ENCODE assay signal across 1 cellular context in genomic region chr15:50424066-50424890, GRCh38.
TF ChIP-seq lines count a peak whose summit lies in the region.

Gene USP8 (plus strand): TSS chr15:50424405. CDS start chr15:50439074, 14,669 bp downstream.

TF ChIP-seq in HepG2, 621 proteins besides CTCF, POLR2A, EP300 and RAD21 (continued from another document and continues in another):
- TF ChIP-seq ATF5 (CRISPR knock-in tag; IDR thresholded peaks at IDR 0.05; ENCODE audit: low read depth) (no peak), ZNF652 (CRISPR knock-in tag; IDR thresholded peaks at IDR 0.05; ENCODE audit: borderline replicate concordance, low read depth) (no peak), ZBTB21 (CRISPR knock-in tag; IDR thresholded peaks at IDR 0.05) (peak; percentile 24; the same call in 1 of the 2 replicates), ZNF264 (CRISPR knock-in tag; IDR thresholded peaks at IDR 0.05) (0 out of 2 replicates have a peak, but pooled peaks have one; percentile 28), ZNF335 (CRISPR knock-in tag; IDR thresholded peaks at IDR 0.05) (no peak; the same call in 1 of the 2 replicates), ZNF792 (CRISPR knock-in tag; IDR thresholded peaks at IDR 0.05) (peak; percentile 25; the same call in 1 of the 2 replicates), SCMH1 (CRISPR knock-in tag; IDR thresholded peaks at IDR 0.05; ENCODE audit: borderline replicate concordance) (no peak), HMGXB4 (CRISPR knock-in tag; IDR thresholded peaks at IDR 0.05; ENCODE audit: borderline replicate concordance in 1 of 2, low read depth in 1 of 2) (peak; percentile 41 to 59; a peak in 3 of 4 replicates), ZNF331 (CRISPR knock-in tag; IDR thresholded peaks at IDR 0.05) (peak; percentile 35; the same call in 1 of the 2 replicates), ZSCAN30 (CRISPR knock-in tag; IDR thresholded peaks at IDR 0.05) (no peak), ATAD3A (CRISPR knock-in tag; IDR thresholded peaks at IDR 0.05) (no peak), ZNF12 (CRISPR knock-in tag; IDR thresholded peaks at IDR 0.05) (no peak), RNF219 (CRISPR knock-in tag; IDR thresholded peaks at IDR 0.05) (no peak), RARA (CRISPR knock-in tag; IDR thresholded peaks at IDR 0.05) (peak; percentile 62; the same call in 1 of the 2 replicates), MYNN (CRISPR knock-in tag; IDR thresholded peaks at IDR 0.05; ENCODE audit: low read depth) (0 out of 2 replicates have a peak, but pooled peaks have one; percentile 65), HNRNPLL (IDR thresholded peaks at IDR 0.05; ENCODE audit: low read depth, low read length, poor library complexity, severe bottlenecking) (peak; percentile 91)
- TF ChIP-seq, protein P1, sequence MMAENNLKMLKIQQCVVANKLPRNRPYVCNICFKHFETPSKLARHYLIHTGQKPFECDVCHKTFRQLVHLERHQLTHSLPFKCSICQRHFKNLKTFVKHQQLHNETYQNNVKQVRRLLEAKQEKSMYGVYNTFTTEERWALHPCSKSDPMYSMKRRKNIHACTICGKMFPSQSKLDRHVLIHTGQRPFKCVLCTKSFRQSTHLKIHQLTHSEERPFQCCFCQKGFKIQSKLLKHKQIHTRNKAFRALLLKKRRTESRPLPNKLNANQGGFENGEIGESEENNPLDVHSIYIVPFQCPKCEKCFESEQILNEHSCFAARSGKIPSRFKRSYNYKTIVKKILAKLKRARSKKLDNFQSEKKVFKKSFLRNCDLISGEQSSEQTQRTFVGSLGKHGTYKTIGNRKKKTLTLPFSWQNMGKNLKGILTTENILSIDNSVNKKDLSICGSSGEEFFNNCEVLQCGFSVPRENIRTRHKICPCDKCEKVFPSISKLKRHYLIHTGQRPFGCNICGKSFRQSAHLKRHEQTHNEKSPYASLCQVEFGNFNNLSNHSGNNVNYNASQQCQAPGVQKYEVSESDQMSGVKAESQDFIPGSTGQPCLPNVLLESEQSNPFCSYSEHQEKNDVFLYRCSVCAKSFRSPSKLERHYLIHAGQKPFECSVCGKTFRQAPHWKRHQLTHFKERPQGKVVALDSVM (CRISPR knock-in tag; IDR thresholded peaks at IDR 0.05): no peak
- TF ChIP-seq, protein P2, sequence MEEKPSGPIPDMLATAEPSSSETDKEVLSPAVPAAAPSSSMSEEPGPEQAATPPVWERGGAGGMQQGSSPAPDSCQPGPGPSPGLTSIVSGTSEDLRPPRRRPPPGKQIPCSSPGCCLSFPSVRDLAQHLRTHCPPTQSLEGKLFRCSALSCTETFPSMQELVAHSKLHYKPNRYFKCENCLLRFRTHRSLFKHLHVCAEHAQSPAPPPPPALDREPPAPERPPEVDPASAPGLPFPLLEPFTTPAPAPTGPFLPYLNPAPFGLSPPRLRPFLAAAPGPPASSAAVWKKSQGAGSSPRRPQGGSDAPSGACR (CRISPR knock-in tag; IDR thresholded peaks at IDR 0.05): no peak; the same call in 1 of the 2 replicates
- TF ChIP-seq, protein P3, sequence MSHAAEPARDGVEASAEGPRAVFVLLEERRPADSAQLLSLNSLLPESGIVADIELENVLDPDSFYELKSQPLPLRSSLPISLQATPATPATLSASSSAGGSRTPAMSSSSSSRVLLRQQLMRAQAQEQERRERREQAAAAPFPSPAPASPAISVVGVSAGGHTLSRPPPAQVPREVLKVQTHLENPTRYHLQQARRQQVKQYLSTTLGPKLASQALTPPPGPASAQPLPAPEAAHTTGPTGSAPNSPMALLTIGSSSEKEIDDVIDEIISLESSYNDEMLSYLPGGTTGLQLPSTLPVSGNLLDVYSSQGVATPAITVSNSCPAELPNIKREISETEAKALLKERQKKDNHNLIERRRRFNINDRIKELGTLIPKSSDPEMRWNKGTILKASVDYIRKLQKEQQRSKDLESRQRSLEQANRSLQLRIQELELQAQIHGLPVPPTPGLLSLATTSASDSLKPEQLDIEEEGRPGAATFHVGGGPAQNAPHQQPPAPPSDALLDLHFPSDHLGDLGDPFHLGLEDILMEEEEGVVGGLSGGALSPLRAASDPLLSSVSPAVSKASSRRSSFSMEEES (CRISPR knock-in tag; IDR thresholded peaks at IDR 0.05): 0 out of 2 replicates have a peak, but pooled peaks have one; percentile 46
- TF ChIP-seq, protein P4, sequence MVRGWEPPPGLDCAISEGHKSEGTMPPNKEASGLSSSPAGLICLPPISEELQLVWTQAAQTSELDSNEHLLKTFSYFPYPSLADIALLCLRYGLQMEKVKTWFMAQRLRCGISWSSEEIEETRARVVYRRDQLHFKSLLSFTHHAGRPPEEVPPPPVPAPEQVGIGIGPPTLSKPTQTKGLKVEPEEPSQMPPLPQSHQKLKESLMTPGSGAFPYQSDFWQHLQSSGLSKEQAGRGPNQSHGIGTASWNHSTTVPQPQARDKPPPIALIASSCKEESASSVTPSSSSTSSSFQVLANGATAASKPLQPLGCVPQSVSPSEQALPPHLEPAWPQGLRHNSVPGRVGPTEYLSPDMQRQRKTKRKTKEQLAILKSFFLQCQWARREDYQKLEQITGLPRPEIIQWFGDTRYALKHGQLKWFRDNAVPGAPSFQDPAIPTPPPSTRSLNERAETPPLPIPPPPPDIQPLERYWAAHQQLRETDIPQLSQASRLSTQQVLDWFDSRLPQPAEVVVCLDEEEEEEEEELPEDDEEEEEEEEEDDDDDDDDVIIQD (CRISPR knock-in tag; IDR thresholded peaks at IDR 0.05; ENCODE audit: low read depth): peak; percentile 53
- TF ChIP-seq, protein P5, sequence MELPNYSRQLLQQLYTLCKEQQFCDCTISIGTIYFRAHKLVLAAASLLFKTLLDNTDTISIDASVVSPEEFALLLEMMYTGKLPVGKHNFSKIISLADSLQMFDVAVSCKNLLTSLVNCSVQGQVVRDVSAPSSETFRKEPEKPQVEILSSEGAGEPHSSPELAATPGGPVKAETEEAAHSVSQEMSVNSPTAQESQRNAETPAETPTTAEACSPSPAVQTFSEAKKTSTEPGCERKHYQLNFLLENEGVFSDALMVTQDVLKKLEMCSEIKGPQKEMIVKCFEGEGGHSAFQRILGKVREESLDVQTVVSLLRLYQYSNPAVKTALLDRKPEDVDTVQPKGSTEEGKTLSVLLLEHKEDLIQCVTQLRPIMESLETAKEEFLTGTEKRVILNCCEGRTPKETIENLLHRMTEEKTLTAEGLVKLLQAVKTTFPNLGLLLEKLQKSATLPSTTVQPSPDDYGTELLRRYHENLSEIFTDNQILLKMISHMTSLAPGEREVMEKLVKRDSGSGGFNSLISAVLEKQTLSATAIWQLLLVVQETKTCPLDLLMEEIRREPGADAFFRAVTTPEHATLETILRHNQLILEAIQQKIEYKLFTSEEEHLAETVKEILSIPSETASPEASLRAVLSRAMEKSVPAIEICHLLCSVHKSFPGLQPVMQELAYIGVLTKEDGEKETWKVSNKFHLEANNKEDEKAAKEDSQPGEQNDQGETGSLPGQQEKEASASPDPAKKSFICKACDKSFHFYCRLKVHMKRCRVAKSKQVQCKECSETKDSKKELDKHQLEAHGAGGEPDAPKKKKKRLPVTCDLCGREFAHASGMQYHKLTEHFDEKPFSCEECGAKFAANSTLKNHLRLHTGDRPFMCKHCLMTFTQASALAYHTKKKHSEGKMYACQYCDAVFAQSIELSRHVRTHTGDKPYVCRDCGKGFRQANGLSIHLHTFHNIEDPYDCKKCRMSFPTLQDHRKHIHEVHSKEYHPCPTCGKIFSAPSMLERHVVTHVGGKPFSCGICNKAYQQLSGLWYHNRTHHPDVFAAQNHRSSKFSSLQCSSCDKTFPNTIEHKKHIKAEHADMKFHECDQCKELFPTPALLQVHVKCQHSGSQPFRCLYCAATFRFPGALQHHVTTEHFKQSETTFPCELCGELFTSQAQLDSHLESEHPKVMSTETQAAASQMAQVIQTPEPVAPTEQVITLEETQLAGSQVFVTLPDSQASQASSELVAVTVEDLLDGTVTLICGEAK (IDR thresholded peaks at IDR 0.05): no peak
- TF ChIP-seq, protein P5 (CRISPR knock-in tag; IDR thresholded peaks at IDR 0.05): peak; percentile 83
- TF ChIP-seq, protein P6, sequence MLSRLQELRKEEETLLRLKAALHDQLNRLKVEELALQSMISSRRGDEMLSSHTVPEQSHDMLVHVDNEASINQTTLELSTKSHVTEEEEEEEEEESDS (CRISPR knock-in tag; IDR thresholded peaks at IDR 0.05; ENCODE audit: borderline replicate concordance): no peak
- TF ChIP-seq, protein P7, sequence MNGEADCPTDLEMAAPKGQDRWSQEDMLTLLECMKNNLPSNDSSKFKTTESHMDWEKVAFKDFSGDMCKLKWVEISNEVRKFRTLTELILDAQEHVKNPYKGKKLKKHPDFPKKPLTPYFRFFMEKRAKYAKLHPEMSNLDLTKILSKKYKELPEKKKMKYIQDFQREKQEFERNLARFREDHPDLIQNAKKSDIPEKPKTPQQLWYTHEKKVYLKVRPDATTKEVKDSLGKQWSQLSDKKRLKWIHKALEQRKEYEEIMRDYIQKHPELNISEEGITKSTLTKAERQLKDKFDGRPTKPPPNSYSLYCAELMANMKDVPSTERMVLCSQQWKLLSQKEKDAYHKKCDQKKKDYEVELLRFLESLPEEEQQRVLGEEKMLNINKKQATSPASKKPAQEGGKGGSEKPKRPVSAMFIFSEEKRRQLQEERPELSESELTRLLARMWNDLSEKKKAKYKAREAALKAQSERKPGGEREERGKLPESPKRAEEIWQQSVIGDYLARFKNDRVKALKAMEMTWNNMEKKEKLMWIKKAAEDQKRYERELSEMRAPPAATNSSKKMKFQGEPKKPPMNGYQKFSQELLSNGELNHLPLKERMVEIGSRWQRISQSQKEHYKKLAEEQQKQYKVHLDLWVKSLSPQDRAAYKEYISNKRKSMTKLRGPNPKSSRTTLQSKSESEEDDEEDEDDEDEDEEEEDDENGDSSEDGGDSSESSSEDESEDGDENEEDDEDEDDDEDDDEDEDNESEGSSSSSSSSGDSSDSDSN (CRISPR knock-in tag; IDR thresholded peaks at IDR 0.05): peak; percentile 75
